15 cellular contexts compared by ENCODE assay signal in genomic region chr5:127112347-127112864, GRCh38.
"Had no signal": no experiment of that assay in that cellular context is flagged by ENCODE, and none has a peak within 500 bp of the region (broad histone marks: within the 10 kb centered on the region; RNA-seq: fewer than 3 reads in every experiment).

No MANE protein-coding gene starts in this region.

- H3K27me3 Mint-ChIP-seq: activated CD4-positive, alpha-beta T cell treated with anti-CD3 and anti-CD28 coated beads, Interleukin-2, amount 10 ng/mL, durations not matched to agents 7 days and 5 days had no signal

- ATAC-seq: left colon had no signal

- H3K4me1 ChIP-seq: parathyroid adenoma, tibial nerve, vagina had no signal

- H3K4me3 Mint-ChIP-seq: activated CD4-positive, alpha-beta T cell treated with anti-CD3 and anti-CD28 coated beads, Interleukin-2, amount 10 ng/mL, durations not matched to agents 7 days and 5 days; activated naive CD4-positive, alpha-beta T cell treated with anti-CD3 and anti-CD28 coated beads for 36 hours; immature natural killer cell; naive B cell had no signal

- DNase-seq: activated CD4-positive, alpha-beta T cell treated with anti-CD3 and anti-CD28 coated beads, Interleukin-2, amount 10 ng/mL, durations not matched to agents 7 days and 5 days; activated CD4-positive, CD25-positive, alpha-beta regulatory T cell; activated CD8-positive, alpha-beta memory T cell treated with anti-CD3 and anti-CD28 coated beads for 24 hours; activated naive CD4-positive, alpha-beta T cell treated with anti-CD3 and anti-CD28 coated beads for 36 hours; dorsolateral prefrontal cortex; esophagus squamous epithelium; immature natural killer cell; left colon; naive B cell; T-helper 2 cell had no signal

- H3K4me3 ChIP-seq: dorsolateral prefrontal cortex, esophagus squamous epithelium, lung, tibial nerve, vagina had no signal

- FAIRE-seq: TTC549 had no signal

- H3K79me2 ChIP-seq: parathyroid adenoma had no signal

- H2AFZ ChIP-seq: parathyroid adenoma had no signal

- H3K27me3 ChIP-seq: esophagus squamous epithelium, tibial nerve, vagina had no signal

- H3K9me3 ChIP-seq: esophagus squamous epithelium, vagina had no signal

- H3K36me3 ChIP-seq: esophagus squamous epithelium, tibial nerve, vagina had no signal

- H3K27ac Mint-ChIP-seq: activated CD4-positive, alpha-beta T cell treated with anti-CD3 and anti-CD28 coated beads, Interleukin-2, amount 10 ng/mL, durations not matched to agents 7 days and 5 days; activated naive CD4-positive, alpha-beta T cell treated with anti-CD3 and anti-CD28 coated beads for 36 hours; immature natural killer cell had no signal

- H3K27ac ChIP-seq: dorsolateral prefrontal cortex, esophagus squamous epithelium, parathyroid adenoma, tibial nerve, vagina had no signal

- H3K4me1 Mint-ChIP-seq: activated CD4-positive, alpha-beta T cell treated with anti-CD3 and anti-CD28 coated beads, Interleukin-2, amount 10 ng/mL, durations not matched to agents 7 days and 5 days; immature natural killer cell had no signal

- H3K9ac ChIP-seq: parathyroid adenoma had no signal

- H3K9me3 Mint-ChIP-seq: immature natural killer cell had no signal
